Comparison of ENCODE assay signal across 20 cellular contexts in genomic region chr1:41435570-41436178, GRCh38. TPM values are rescaled to one million over a fixed set of nuclear protein-coding genes. Genes with fewer than 3 reads are reported as not detected.
DNase-seq lines count a peak whose midpoint lies in the region; ATAC-seq, FAIRE-seq and TF ChIP-seq lines count a peak whose summit lies in the region.
"Had no signal": no experiment of that assay in that cellular context is flagged by ENCODE, and none has a peak within 500 bp of the region (broad histone marks: within the 10 kb centered on the region; RNA-seq: fewer than 3 reads in every experiment).

No MANE protein-coding gene starts in this region.

- H3K9me3 ChIP-seq in HEK293 (ENCODE audit: control insufficient read depth, insufficient read depth, low read depth, low read length) (no peaks in the 10 kb centered on the region), astrocyte (ENCODE audit: insufficient read depth, low read depth, low read length) (no peaks in the 10 kb centered on the region)
- H3K9me3 ChIP-seq: neutrophil, vagina had no signal

- H3K36me3 Mint-ChIP-seq in astrocyte (ENCODE audit: low read depth, unreplicated experiment), result no peaks in the 10 kb centered on the region

- peak overlapping the region; percentile 71 for H3K4me2 ChIP-seq in astrocyte (ENCODE audit: low read length)

- DNase-seq in astrocyte (ENCODE audit: low read depth) (peak; percentile 51), kidney tubule cell (ENCODE audit: low spot score) (peak; percentile 14), NCI-H510A (lab: John Stamatoyannopoulos, UW) (no peak), GM19240 (ENCODE audit: insufficient read length, low spot score) (no peak), DMS 273 treated with DMSO at 0.1 percent for 48 hours (lab: John Stamatoyannopoulos, UW) (no peak)
- DNase-seq: activated CD4-positive, alpha-beta memory T cell treated with anti-CD3 and anti-CD28 coated beads, Interleukin-2, amount 10 ng/mL, durations not matched to agents 7 days and 5 days; amygdala; HFFc6; NCI-H1694; stimulated activated naive CD4-positive, alpha-beta T cell treated with Interleukin-2 at 50 U/mL for 16 hours had no signal

- no peak overlapping the region for H2AFZ ChIP-seq in astrocyte (ENCODE audit: low read depth, low read length)

- H3K36me3 ChIP-seq in HEK293 (ENCODE audit: control insufficient read depth in 2 of 2, insufficient read depth in 1 of 2, low read length in 2 of 2) (no peaks in the 10 kb centered on the region), astrocyte (ENCODE audit: insufficient read depth, low read length) (no peaks in the 10 kb centered on the region)
- H3K36me3 ChIP-seq: neutrophil, vagina had no signal

- no peaks in the 10 kb centered on the region for H3K27me3 ChIP-seq in astrocyte (ENCODE audit: insufficient read depth, low read length)
- H3K27me3 ChIP-seq: vagina had no signal

- ATAC-seq in HG03378 (IDR thresholded peaks at IDR 0.05; ENCODE audit: unreplicated experiment), result no peak
- ATAC-seq: activated T-helper 17 cell treated with anti-CD3 and anti-CD28 coated beads, Interleukin-2, amount 50 U/mL, for 72 hours had no signal

- no peak overlapping the region for H3K4me3 Mint-ChIP-seq in astrocyte (ENCODE audit: unreplicated experiment)
- H3K4me3 Mint-ChIP-seq: activated CD4-positive, alpha-beta memory T cell treated with anti-CD3 and anti-CD28 coated beads, Interleukin-2, amount 10 ng/mL, durations not matched to agents 7 days and 5 days; activated T-helper 17 cell treated with anti-CD3 and anti-CD28 coated beads, Interleukin-2, amount 50 U/mL, for 72 hours; HFFc6 had no signal

- H3K4me1 ChIP-seq in HEK293 (ENCODE audit: control insufficient read depth, insufficient read depth, low read length) (no peaks in the 10 kb centered on the region), astrocyte (ENCODE audit: insufficient read depth, low read length) (peaks cover 45% of the 10 kb centered on the region)

- no peaks in the 10 kb centered on the region for H3K79me2 ChIP-seq in astrocyte (ENCODE audit: insufficient read depth, low read length)

- no peak for FAIRE-seq in astrocyte (lab: Jason Lieb, UNC)
- FAIRE-seq: TTC549 had no signal

- no peaks in the 10 kb centered on the region for H3K9me3 Mint-ChIP-seq in astrocyte (ENCODE audit: unreplicated experiment)
- H3K9me3 Mint-ChIP-seq: activated CD4-positive, alpha-beta memory T cell treated with anti-CD3 and anti-CD28 coated beads, Interleukin-2, amount 10 ng/mL, durations not matched to agents 7 days and 5 days; activated T-helper 17 cell treated with anti-CD3 and anti-CD28 coated beads, Interleukin-2, amount 50 U/mL, for 72 hours; HFFc6 had no signal

- no peaks in the 10 kb centered on the region for H4K20me1 ChIP-seq in astrocyte (ENCODE audit: insufficient read depth, low read length)

- H3K9ac ChIP-seq in astrocyte (ENCODE audit: low read length), result peak overlapping the region; percentile 36

- peaks cover 13% of the 10 kb centered on the region for H3K27me3 Mint-ChIP-seq in astrocyte (ENCODE audit: low read depth, unreplicated experiment)

- H3K27ac Mint-ChIP-seq in astrocyte (ENCODE audit: unreplicated experiment), result peak overlapping the region; percentile 91
- H3K27ac Mint-ChIP-seq: activated CD4-positive, alpha-beta memory T cell treated with anti-CD3 and anti-CD28 coated beads, Interleukin-2, amount 10 ng/mL, durations not matched to agents 7 days and 5 days; activated T-helper 17 cell treated with anti-CD3 and anti-CD28 coated beads, Interleukin-2, amount 50 U/mL, for 72 hours; HFFc6 had no signal

- TF ChIP-seq CTCF in 22Rv1 (IDR thresholded peaks at IDR 0.05) (no peak), HEK293 (tag by site-specific recombination; IDR thresholded peaks at IDR 0.05) (no peak), astrocyte (IDR thresholded peaks at IDR 0.05; ENCODE audit: insufficient read depth, low read depth, low read length) (no peak)

- peak overlapping the region; percentile 68; the same call in 1 of the 2 replicates for H3K27ac ChIP-seq in 22Rv1
- no peak overlapping the region for H3K27ac ChIP-seq in HEK293 (ENCODE audit: extremely low read depth, low read depth, low read length)
- peak overlapping the region; percentile 3 for H3K27ac ChIP-seq in astrocyte (ENCODE audit: low read depth, low read length)
- H3K27ac ChIP-seq: neutrophil, vagina had no signal

- H3K4me3 ChIP-seq in HEK293 (ENCODE audit: low read depth, low read length), result no peak overlapping the region
- H3K4me3 ChIP-seq in astrocyte (ENCODE audit: insufficient read depth, low read depth, low read length), result no peak overlapping the region
- H3K4me3 ChIP-seq: skin epidermis, vagina had no signal

- H3K4me1 Mint-ChIP-seq in astrocyte (ENCODE audit: low read depth, unreplicated experiment), result peaks cover 41% of the 10 kb centered on the region
- H3K4me1 Mint-ChIP-seq: activated CD4-positive, alpha-beta memory T cell treated with anti-CD3 and anti-CD28 coated beads, Interleukin-2, amount 10 ng/mL, durations not matched to agents 7 days and 5 days; activated T-helper 17 cell treated with anti-CD3 and anti-CD28 coated beads, Interleukin-2, amount 50 U/mL, for 72 hours had no signal

- POLR2A ChIA-PET in HEK293 (lab: Yijun Ruan, JAX), result interaction anchor here (0.7 kb wide), 1 partner anchor 17 kb away, joined by 4 read pairs; no protein-coding TSS in a partner anchor

- CTCF ChIA-PET in HEK293 (lab: Yijun Ruan, JAX), result interaction anchor here (0.5 to 8.1 kb wide), 15 partner anchors 9 to 307 kb away, joined by 3 to 73 read pairs (median 5); no protein-coding TSS in a partner anchor

TF ChIP-seq in HEK293, 187 proteins besides CTCF, POLR2A, EP300 and RAD21:
- no peak for TF ChIP-seq OSR2 (tag by site-specific recombination; IDR thresholded peaks at IDR 0.05)
- no peak for TF ChIP-seq HIC1 (tag by site-specific recombination; IDR thresholded peaks at IDR 0.05)
- TF ChIP-seq PRDM4 (tag by site-specific recombination; IDR thresholded peaks at IDR 0.05), result no peak
- peak; percentile 26; the same call in 1 of the 2 replicates for TF ChIP-seq ZIC2 (tag by site-specific recombination; IDR thresholded peaks at IDR 0.05)
- peak; percentile 39; the same call in 1 of the 2 replicates for TF ChIP-seq ZFHX2 (tag by site-specific recombination; conservative IDR thresholded peaks at IDR 0.05)

RNA-seq across cellular contexts. Expression of gene EDN2, which starts 48.8 kb away (rescaled TPM):
- total RNA-seq in astrocyte, result 0.45 TPM in 1 of 2 replicates, not detected in the other
- total RNA-seq: activated CD4-positive, alpha-beta memory T cell treated with anti-CD3 and anti-CD28 coated beads, Interleukin-2, amount 10 ng/mL, durations not matched to agents 7 days and 5 days; activated T-helper 17 cell treated with anti-CD3 and anti-CD28 coated beads, Interleukin-2, amount 50 U/mL, for 72 hours; fibroblast of lung; HFFc6; lung microvascular endothelial cell had no signal

Comparison
In these comparisons a context has a peak if more than half of its experiments do, and no peak if none do; other contexts are left out.
1. DNase-seq: peak in astrocyte (single experiment) and kidney tubule cell (single experiment); none in NCI-H510A (single experiment), GM19240 (single experiment) and DMS 273 treated with DMSO at 0.1 percent for 48 hours (single experiment).